8 cellular contexts compared by ENCODE assay signal in the genomic region with DNA sequence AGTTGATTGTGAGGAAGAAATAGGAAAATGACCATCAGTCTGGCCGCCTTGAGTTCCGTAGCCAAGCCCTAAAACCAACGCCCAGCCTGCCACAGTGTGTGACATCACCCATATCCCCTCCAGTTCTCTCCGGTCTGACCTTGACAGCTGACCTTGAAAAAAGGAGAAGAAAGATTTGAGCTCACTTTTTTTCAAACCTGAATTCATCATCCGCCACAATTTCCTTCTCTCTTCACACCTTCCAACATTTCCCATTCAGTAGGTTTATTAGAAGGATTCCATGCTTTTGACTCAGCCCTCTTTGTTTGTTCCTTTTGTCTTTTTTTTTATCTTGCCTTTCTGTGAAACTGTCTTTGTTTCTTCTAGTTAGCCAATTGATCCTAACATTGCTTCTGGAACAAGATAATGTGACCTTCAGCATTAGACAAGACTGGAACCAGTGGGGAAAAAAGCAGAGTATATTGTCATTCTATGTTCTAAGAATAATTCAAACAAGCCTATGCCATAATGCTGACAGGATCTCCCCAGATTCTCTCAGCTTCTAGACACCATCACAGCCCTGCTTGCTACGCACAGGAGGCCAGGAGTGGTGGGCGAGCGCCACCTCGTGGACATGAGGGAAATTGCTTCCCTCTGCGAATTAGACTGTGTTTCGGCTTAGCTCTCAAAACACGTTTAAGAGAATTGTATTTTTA.
DNase-seq lines count a peak whose midpoint lies in the region; ATAC-seq and FAIRE-seq lines count a peak whose summit lies in the region.

No MANE protein-coding gene starts in this region.

- H4K8ac ChIP-seq in mesenchymal stem cell (ENCODE audit: low read length), result no peak overlapping the region

- H3K18ac ChIP-seq in mesenchymal stem cell (ENCODE audit: low read depth in 1 of 2, low read length in 2 of 2), result no peak overlapping the region

- WGBS in mesenchymal stem cell, result 21% methylated on average over 12 of the region's 12 CpGs

- H3K4me3 ChIP-seq in mesenchymal stem cell (ENCODE audit: insufficient read depth in 1 of 2, low read depth in 1 of 2, low read length in 2 of 2), result no peak overlapping the region

- H3K4me2 ChIP-seq in mesenchymal stem cell (ENCODE audit: low read length, poor library complexity, severe bottlenecking), result no peak overlapping the region

- ATAC-seq in GM19438 (IDR thresholded peaks at IDR 0.05; ENCODE audit: low read depth, unreplicated experiment) (peak; percentile 93), HG03439 (IDR thresholded peaks at IDR 0.05; ENCODE audit: unreplicated experiment) (peak; percentile 96)

- peak overlapping the region; percentile 30 for H3K27ac ChIP-seq in mesenchymal stem cell (ENCODE audit: low read length, poor library complexity, severe bottlenecking)

- peaks cover 3% of the 10 kb centered on the region for H3K4me1 ChIP-seq in mesenchymal stem cell (ENCODE audit: control insufficient read depth, insufficient read depth, low read depth, low read length)

- H3K79me1 ChIP-seq in mesenchymal stem cell (replicated peaks; ENCODE audit: low read length, poor library complexity, severe bottlenecking), result no peaks in the 10 kb centered on the region

- no peak overlapping the region for H2AFZ ChIP-seq in mesenchymal stem cell (ENCODE audit: low read depth, low read length)

- H3K27me3 ChIP-seq in mesenchymal stem cell (ENCODE audit: control insufficient read depth in 1 of 2, insufficient read depth in 1 of 2, low read length in 2 of 2), result peaks cover 0 to 49% of the 10 kb centered on the region in 2 experiments

- peak overlapping the region; percentile 2 for H2AK5ac ChIP-seq in mesenchymal stem cell (ENCODE audit: low read length, severe bottlenecking)

- no peak overlapping the region for H2BK5ac ChIP-seq in mesenchymal stem cell (ENCODE audit: low read depth, low read length, poor library complexity, severe bottlenecking)

- H2BK12ac ChIP-seq in mesenchymal stem cell (ENCODE audit: low read length in 2 of 2), result no peak overlapping the region

- no peak overlapping the region for H3K4ac ChIP-seq in mesenchymal stem cell (ENCODE audit: low read depth in 1 of 2, low read length in 2 of 2)

- H4K91ac ChIP-seq in mesenchymal stem cell (ENCODE audit: low read length), result no peak overlapping the region

- H3K36me3 ChIP-seq in mesenchymal stem cell (ENCODE audit: control insufficient read depth in 1 of 2, insufficient read depth in 2 of 2, low read depth in 1 of 2, low read length in 2 of 2), result no peaks in the 10 kb centered on the region

- H2BK15ac ChIP-seq in mesenchymal stem cell (ENCODE audit: low read depth, poor library complexity, severe bottlenecking), result no peak overlapping the region

- DNase-seq in D341Med (ENCODE audit: low spot score), result peak; percentile 83
- DNase-seq in NCI-H460 (ENCODE audit: extremely low read depth, low read depth), result peak; percentile 27
- DNase-seq in activated CD4-positive, alpha-beta T cell treated with anti-CD3 and anti-CD28 coated beads, Interleukin-2, amount 50 U/mL, for 1 hour, result peak; percentile 30
- DNase-seq in mesenchymal stem cell, result peak; percentile 60
- peak; percentile 1 for DNase-seq in stimulated activated naive CD4-positive, alpha-beta T cell treated with Interleukin-2 at 50 U/mL for 16 hours (lab: John Stamatoyannopoulos, UW)

- no peak overlapping the region for H3K14ac ChIP-seq in mesenchymal stem cell (ENCODE audit: low read length in 2 of 2)

- no peak overlapping the region for H3K9ac ChIP-seq in mesenchymal stem cell (ENCODE audit: low read length)

- no peak overlapping the region for H2BK120ac ChIP-seq in mesenchymal stem cell (ENCODE audit: low read depth, low read length)

- FAIRE-seq in endometrium (lab: Jason Lieb, UNC), result peak; percentile 86

- H3K23ac ChIP-seq in mesenchymal stem cell (ENCODE audit: low read length in 2 of 2), result no peak overlapping the region

- no peaks in the 10 kb centered on the region for H3K9me3 ChIP-seq in mesenchymal stem cell (ENCODE audit: control insufficient read depth, low read length)

Comparison
In these comparisons a context has a peak if more than half of its experiments do, and no peak if none do; other contexts are left out.
1. DNase-seq: peak in every context shown above with its lines; median percentile 83 in D341Med; 60 in mesenchymal stem cell; 30 in activated CD4-positive, alpha-beta T cell treated with anti-CD3 and anti-CD28 coated beads, Interleukin-2, amount 50 U/mL, for 1 hour; 27 in NCI-H460; 1 in stimulated activated naive CD4-positive, alpha-beta T cell treated with Interleukin-2 at 50 U/mL for 16 hours.